8 cellular contexts compared by ENCODE assay signal in genomic region chr1:172845371-172845770, GRCh38.
DNase-seq lines count a peak whose midpoint lies in the region; ATAC-seq and TF ChIP-seq lines count a peak whose summit lies in the region.

No MANE protein-coding gene starts in this region.

- H4K20me1 ChIP-seq in GM23338 (replicated peaks; ENCODE audit: insufficient read depth) = no peaks in the 10 kb centered on the region

- H3K27ac ChIP-seq in GM23338 (ENCODE audit: low read depth) = no peak overlapping the region

- TF ChIP-seq CTCF in GM23338 (conservative IDR thresholded peaks at IDR 0.05; ENCODE audit: low read depth in 2 of 2) = no peak

- peak overlapping the region; percentile 40; the same call in 1 of the 2 replicates for H2AFZ ChIP-seq in GM23338

- no peaks in the 10 kb centered on the region for H3K79me2 ChIP-seq in GM23338 (replicated peaks; ENCODE audit: insufficient read depth)

- H3K27ac Mint-ChIP-seq in GM23338 = no peak overlapping the region

- no peak overlapping the region for H3K4me3 ChIP-seq in GM23338

- ATAC-seq in GM23338 (peak; percentile 39; the same call in 1 of the 3 replicates), GM18505 (IDR thresholded peaks at IDR 0.05; ENCODE audit: unreplicated experiment) (no peak)

- H3K4me1 Mint-ChIP-seq in GM23338 = peaks cover 15% of the 10 kb centered on the region

- no peaks in the 10 kb centered on the region for H3K36me3 ChIP-seq in GM23338 (ENCODE audit: insufficient read depth)

- peak; percentile 8 for DNase-seq in GM23338 (ENCODE audit: low spot score)
- peak; percentile 37 for DNase-seq in activated CD4-positive, CD25-positive, alpha-beta regulatory T cell treated with anti-CD3 and anti-CD28 coated beads, Interleukin-2, amount 50 U/mL, for 72 hours
- peak; percentile 64 for DNase-seq in central memory CD4-positive, alpha-beta T cell
- peak; percentile 36 to 65 (median 48) for DNase-seq in stimulated activated CD4-positive, alpha-beta T cell treated with anti-CD3 and anti-CD28 coated beads, TNF-alpha, amount 100 ng/mL, for 24 hours (ENCODE audit: low read depth in 3 of 3)
- no peak for DNase-seq in glomerular visceral epithelial cell (ENCODE audit: extremely low spot score)
- no peak for DNase-seq in NCI-H2196 treated with DMSO at 0.1 percent for 48 hours (lab: John Stamatoyannopoulos, UW; ENCODE audit: unreplicated experiment)
- no peak for DNase-seq in NAMALWA (ENCODE audit: low spot score)

- H3K27me3 Mint-ChIP-seq in GM23338 (ENCODE audit: insufficient read depth, low read depth, poor library complexity) = peaks cover 1% of the 10 kb centered on the region

- H3K4me2 ChIP-seq in GM23338 = no peak overlapping the region

- no peaks in the 10 kb centered on the region for H3F3A ChIP-seq in GM23338 (replicated peaks; ENCODE audit: low read depth)

- no peak for TF ChIP-seq POLR2A in GM18505 (IDR thresholded peaks at IDR 0.05; ENCODE audit: borderline replicate concordance, extremely low read depth, insufficient read depth, insufficient read length)

- H3K4me3 Mint-ChIP-seq in GM23338 = no peak overlapping the region

- H3K36me3 Mint-ChIP-seq in GM23338 (ENCODE audit: low read depth) = no peaks in the 10 kb centered on the region

- no peaks in the 10 kb centered on the region for H3K9me2 ChIP-seq in GM23338 (ENCODE audit: insufficient read depth)

- no peaks in the 10 kb centered on the region for H3K27me3 ChIP-seq in GM23338 (ENCODE audit: insufficient read depth)

- peaks cover 16% of the 10 kb centered on the region; the same call in 1 of the 2 replicates for H3K4me1 ChIP-seq in GM23338 (ENCODE audit: insufficient read depth)

- H3K9me3 Mint-ChIP-seq in GM23338 = no peaks in the 10 kb centered on the region

TF ChIP-seq in GM23338, 12 proteins besides CTCF, POLR2A, EP300 and RAD21:
- TF ChIP-seq EZH2 (IDR thresholded peaks at IDR 0.05; ENCODE audit: low read depth, unreplicated experiment) (no peak), CREB1 (CRISPR knock-in tag; IDR thresholded peaks at IDR 0.05; ENCODE audit: low read depth) (no peak), ZNF331 (CRISPR knock-in tag; IDR thresholded peaks at IDR 0.05; ENCODE audit: low read depth) (no peak), REST (IDR thresholded peaks at IDR 0.05; ENCODE audit: unreplicated experiment) (no peak), ETS1 (IDR thresholded peaks at IDR 0.05) (no peak), ZNF114 (CRISPR knock-in tag; IDR thresholded peaks at IDR 0.05) (no peak), JUNB (IDR thresholded peaks at IDR 0.05; ENCODE audit: unreplicated experiment) (no peak), POLR2AphosphoS5 (IDR thresholded peaks at IDR 0.05; ENCODE audit: low read depth) (no peak), EZH2phosphoT487 (IDR thresholded peaks at IDR 0.05; ENCODE audit: unreplicated experiment) (no peak), NANOG (IDR thresholded peaks at IDR 0.05; ENCODE audit: borderline replicate concordance) (no peak)
- TF ChIP-seq, protein P1, sequence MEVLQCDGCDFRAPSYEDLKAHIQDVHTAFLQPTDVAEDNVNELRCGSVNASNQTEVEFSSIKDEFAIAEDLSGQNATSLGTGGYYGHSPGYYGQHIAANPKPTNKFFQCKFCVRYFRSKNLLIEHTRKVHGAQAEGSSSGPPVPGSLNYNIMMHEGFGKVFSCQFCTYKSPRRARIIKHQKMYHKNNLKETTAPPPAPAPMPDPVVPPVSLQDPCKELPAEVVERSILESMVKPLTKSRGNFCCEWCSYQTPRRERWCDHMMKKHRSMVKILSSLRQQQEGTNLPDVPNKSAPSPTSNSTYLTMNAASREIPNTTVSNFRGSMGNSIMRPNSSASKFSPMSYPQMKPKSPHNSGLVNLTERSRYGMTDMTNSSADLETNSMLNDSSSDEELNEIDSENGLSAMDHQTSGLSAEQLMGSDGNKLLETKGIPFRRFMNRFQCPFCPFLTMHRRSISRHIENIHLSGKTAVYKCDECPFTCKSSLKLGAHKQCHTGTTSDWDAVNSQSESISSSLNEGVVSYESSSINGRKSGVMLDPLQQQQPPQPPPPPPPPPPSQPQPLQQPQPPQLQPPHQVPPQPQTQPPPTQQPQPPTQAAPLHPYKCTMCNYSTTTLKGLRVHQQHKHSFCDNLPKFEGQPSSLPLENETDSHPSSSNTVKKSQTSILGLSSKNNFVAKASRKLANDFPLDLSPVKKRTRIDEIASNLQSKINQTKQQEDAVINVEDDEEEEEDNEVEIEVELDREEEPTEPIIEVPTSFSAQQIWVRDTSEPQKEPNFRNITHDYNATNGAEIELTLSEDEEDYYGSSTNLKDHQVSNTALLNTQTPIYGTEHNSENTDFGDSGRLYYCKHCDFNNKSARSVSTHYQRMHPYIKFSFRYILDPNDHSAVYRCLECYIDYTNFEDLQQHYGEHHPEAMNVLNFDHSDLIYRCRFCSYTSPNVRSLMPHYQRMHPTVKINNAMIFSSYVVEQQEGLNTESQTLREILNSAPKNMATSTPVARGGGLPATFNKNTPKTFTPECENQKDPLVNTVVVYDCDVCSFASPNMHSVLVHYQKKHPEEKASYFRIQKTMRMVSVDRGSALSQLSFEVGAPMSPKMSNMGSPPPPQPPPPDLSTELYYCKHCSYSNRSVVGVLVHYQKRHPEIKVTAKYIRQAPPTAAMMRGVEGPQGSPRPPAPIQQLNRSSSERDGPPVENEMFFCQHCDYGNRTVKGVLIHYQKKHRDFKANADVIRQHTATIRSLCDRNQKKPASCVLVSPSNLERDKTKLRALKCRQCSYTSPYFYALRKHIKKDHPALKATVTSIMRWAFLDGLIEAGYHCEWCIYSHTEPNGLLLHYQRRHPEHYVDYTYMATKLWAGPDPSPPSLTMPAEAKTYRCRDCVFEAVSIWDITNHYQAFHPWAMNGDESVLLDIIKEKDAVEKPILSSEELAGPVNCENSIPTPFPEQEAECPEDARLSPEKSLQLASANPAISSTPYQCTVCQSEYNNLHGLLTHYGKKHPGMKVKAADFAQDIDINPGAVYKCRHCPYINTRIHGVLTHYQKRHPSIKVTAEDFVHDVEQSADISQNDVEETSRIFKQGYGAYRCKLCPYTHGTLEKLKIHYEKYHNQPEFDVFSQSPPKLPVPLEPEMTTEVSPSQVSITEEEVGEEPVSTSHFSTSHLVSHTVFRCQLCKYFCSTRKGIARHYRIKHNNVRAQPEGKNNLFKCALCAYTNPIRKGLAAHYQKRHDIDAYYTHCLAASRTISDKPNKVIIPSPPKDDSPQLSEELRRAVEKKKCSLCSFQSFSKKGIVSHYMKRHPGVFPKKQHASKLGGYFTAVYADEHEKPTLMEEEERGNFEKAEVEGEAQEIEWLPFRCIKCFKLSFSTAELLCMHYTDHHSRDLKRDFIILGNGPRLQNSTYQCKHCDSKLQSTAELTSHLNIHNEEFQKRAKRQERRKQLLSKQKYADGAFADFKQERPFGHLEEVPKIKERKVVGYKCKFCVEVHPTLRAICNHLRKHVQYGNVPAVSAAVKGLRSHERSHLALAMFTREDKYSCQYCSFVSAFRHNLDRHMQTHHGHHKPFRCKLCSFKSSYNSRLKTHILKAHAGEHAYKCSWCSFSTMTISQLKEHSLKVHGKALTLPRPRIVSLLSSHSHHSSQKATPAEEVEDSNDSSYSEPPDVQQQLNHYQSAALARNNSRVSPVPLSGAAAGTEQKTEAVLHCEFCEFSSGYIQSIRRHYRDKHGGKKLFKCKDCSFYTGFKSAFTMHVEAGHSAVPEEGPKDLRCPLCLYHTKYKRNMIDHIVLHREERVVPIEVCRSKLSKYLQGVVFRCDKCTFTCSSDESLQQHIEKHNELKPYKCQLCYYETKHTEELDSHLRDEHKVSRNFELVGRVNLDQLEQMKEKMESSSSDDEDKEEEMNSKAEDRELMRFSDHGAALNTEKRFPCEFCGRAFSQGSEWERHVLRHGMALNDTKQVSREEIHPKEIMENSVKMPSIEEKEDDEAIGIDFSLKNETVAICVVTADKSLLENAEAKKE (CRISPR knock-in tag; IDR thresholded peaks at IDR 0.05) = no peak

Comparison
In these comparisons a context has a peak if more than half of its experiments do, and no peak if none do; other contexts are left out.
1. DNase-seq: peak in GM23338 (single experiment), activated CD4-positive, CD25-positive, alpha-beta regulatory T cell treated with anti-CD3 and anti-CD28 coated beads, Interleukin-2, amount 50 U/mL, for 72 hours (single experiment), central memory CD4-positive, alpha-beta T cell (single experiment) and stimulated activated CD4-positive, alpha-beta T cell treated with anti-CD3 and anti-CD28 coated beads, TNF-alpha, amount 100 ng/mL, for 24 hours (3 of 3); none in glomerular visceral epithelial cell (single experiment), NCI-H2196 treated with DMSO at 0.1 percent for 48 hours (single experiment) and NAMALWA (single experiment).